8 cellular contexts compared by ENCODE assay signal in the genomic region with DNA sequence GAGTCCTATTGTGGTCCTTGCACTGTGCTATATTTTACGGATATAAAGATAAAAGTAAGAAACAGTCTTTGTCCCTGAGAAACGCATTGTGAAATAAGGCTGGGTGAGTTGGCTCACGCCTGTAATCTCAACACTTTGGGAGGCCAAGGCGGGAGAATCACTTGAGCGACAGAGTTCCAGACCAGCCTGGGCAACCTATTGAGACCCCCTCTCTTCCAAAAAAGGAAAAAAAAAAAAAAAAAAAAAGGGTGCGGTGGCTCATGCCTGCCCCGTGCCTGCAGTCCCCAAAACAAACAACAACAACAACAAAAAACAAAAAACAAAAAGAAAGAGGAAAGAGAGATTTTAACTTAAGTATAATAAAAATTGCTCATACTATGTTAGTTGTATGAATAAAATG. TPM values are rescaled to one million over a fixed set of nuclear protein-coding genes. Genes with fewer than 3 reads are reported as not detected.
DNase-seq lines count a peak whose midpoint lies in the region; ATAC-seq and TF ChIP-seq lines count a peak whose summit lies in the region.

No MANE protein-coding gene starts in this region.

- H3K4me1 ChIP-seq in left ventricle myocardium inferior (peaks cover 51% of the 10 kb centered on the region), adipocyte (ENCODE audit: control insufficient read depth, insufficient read depth, low read length) (peaks cover 27% of the 10 kb centered on the region), left lung (peaks cover 8 to 40% of the 10 kb centered on the region in 2 donors), uterus (no peaks in the 10 kb centered on the region)

- DNase-seq in left ventricle myocardium inferior, result no peak
- no peak for DNase-seq in cardiac septum (ENCODE audit: low spot score)
- DNase-seq in adipocyte (ENCODE audit: low read depth), result peak; percentile 76
- DNase-seq in left lung, result no peak
- peak; percentile 55 to 56 for DNase-seq in uterus
- DNase-seq in caudate nucleus (lab: John Stamatoyannopoulos, UW), result no peak

- peak overlapping the region; percentile 100 for H3K9ac ChIP-seq in adipocyte (ENCODE audit: low read length)

- H3K4me3 ChIP-seq in left ventricle myocardium inferior (peak overlapping the region; percentile 95), adipocyte (ENCODE audit: low read length) (peak overlapping the region; percentile 94), left lung (peak overlapping the region; percentile 99), uterus (peak overlapping the region; percentile 69 to 93)

- TF ChIP-seq CTCF in left ventricle myocardium inferior (IDR thresholded peaks at IDR 0.05; ENCODE audit: borderline replicate concordance) (no peak), left lung (IDR thresholded peaks at IDR 0.05) (no peak), uterus (IDR thresholded peaks at IDR 0.05) (no peak)

- H3K36me3 ChIP-seq in left ventricle myocardium inferior (no peaks in the 10 kb centered on the region), adipocyte (ENCODE audit: control insufficient read depth, insufficient read depth, low read length, severe bottlenecking) (peaks cover 5% of the 10 kb centered on the region), left lung (no peaks in the 10 kb centered on the region), uterus (no peaks in the 10 kb centered on the region)

- intact Hi-C loops in left ventricle myocardium inferior (cut with micrococcal nuclease), result loop anchor here (10.0 kb wide), 2 partner anchors 204 to 296 kb away; no protein-coding TSS in a partner anchor
- intact Hi-C loops in cardiac septum (cut with DNase I), result loop anchor here (2.0 to 5.0 kb wide), 2 partner anchors 228 to 303 kb away; partner anchors contain the start of gene PLD1
- intact Hi-C loops in left lung (cut with DNase I), result no loop called here
- intact Hi-C loops in uterus (cut with DNase I; ENCODE audit: low total_unique reads), result no loop called here

- TF ChIP-seq POLR2A in uterus (IDR thresholded peaks at IDR 0.05), result no peak

- no peaks in the 10 kb centered on the region for H3K27me3 ChIP-seq in left ventricle myocardium inferior (ENCODE audit: low read depth)
- H3K27me3 ChIP-seq in adipocyte (replicated peaks; ENCODE audit: control insufficient read depth, insufficient read depth, low read length), result no peaks in the 10 kb centered on the region
- H3K27me3 ChIP-seq in left lung, result no peaks in the 10 kb centered on the region
- no peaks in the 10 kb centered on the region for H3K27me3 ChIP-seq in uterus

- no peaks in the 10 kb centered on the region for H3K9me3 ChIP-seq in left ventricle myocardium inferior (replicated peaks)
- H3K9me3 ChIP-seq in adipocyte (ENCODE audit: control insufficient read depth, low read length), result no peaks in the 10 kb centered on the region
- H3K9me3 ChIP-seq in left lung, result no peaks in the 10 kb centered on the region
- no peaks in the 10 kb centered on the region for H3K9me3 ChIP-seq in uterus

- H3K27ac ChIP-seq in left ventricle myocardium inferior (replicated peaks), result peak overlapping the region; percentile 99
- H3K27ac ChIP-seq in left lung, result peak overlapping the region; percentile 98 to 99
- peak overlapping the region; percentile 97 to 98 for H3K27ac ChIP-seq in uterus
- H3K27ac ChIP-seq in caudate nucleus (ENCODE audit: low read depth, low read length), result no peak overlapping the region

- no peak for ATAC-seq in left lung
- no peak for ATAC-seq in GM21367 (IDR thresholded peaks at IDR 0.05; ENCODE audit: unreplicated experiment)
- no peak for ATAC-seq in GM18870 (IDR thresholded peaks at IDR 0.05; ENCODE audit: unreplicated experiment)

RNA-seq across cellular contexts. Expression of gene FNDC3B, which starts 0.6 kb away (rescaled TPM):
- total RNA-seq in left ventricle myocardium inferior (75.7 TPM), cardiac septum (139 TPM), left lung (100 to 1,000 TPM; 182 to 185 TPM), uterus (100 to 1,000 TPM in 3 of 4 donors, 10 to 100 TPM in 1; 49.7 to 188 (median 165) TPM)

Comparison
In these comparisons a context has a peak if more than half of its experiments do, and no peak if none do; other contexts are left out.
1. DNase-seq: peak in adipocyte (single experiment) and uterus (2 of 2); none in left ventricle myocardium inferior (single experiment), cardiac septum (single experiment), left lung (0 of 2) and caudate nucleus (0 of 61).
2. intact Hi-C loops: an anchor here in left ventricle myocardium inferior (10.0 kb wide) and cardiac septum (2.0 to 5.0 kb wide); none called in left lung and uterus.
3. Peak in every context shown above with its lines, with median percentiles within 50 percentile points of each other: H3K4me3 ChIP-seq.